Comparison of ENCODE assay signal across 8 cellular contexts in the genomic region with DNA sequence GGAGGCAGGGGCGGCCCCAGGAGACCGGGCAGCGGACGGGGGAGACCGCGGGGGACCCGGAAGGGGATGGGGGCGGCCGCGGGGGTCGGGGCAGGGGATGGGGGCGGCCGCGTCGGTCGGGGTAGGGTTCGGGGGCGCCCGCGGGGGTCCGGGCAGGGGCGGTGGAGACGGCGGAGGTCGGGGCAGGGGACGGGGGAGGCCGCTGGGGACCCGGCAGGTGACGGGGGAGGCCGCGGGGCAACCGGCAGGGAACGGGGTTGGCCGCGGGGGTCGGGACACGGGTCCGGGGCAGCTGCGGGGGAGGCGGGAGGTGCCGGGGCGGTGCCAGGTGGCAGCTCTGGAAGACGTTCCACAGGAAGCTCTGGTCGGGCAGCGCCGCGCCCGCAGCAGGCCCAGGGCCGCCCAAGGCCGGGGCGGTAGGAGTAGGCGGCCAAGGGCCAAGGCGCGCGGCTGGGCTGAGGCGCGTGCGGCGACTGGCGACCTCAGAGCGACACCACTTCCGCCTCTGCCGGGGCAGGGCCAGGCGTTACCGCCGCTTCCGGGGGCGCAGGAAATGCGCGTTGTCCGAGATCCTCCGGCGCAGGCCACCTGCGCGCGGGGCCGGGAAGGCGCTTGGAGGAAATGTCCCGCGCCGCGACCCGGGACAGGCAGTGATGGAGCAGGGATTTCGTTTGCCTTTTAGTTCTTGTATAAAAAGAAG. TPM values are rescaled to one million over a fixed set of nuclear protein-coding genes. Genes with fewer than 3 reads are reported as not detected.
A peak's percentile ranks its signal among the peaks of the same experiment; 100 is the strongest.
DNase-seq lines count a peak whose midpoint lies in the region; ATAC-seq, FAIRE-seq and TF ChIP-seq lines count a peak whose summit lies in the region.
"Not testable (repeated sequence)": the region's sequence is repeated elsewhere in the genome, so short reads cannot be mapped to it uniquely, and the experiment has no call there.

No MANE protein-coding gene starts in this region.

- ATAC-seq in GM18870 (IDR thresholded peaks at IDR 0.05; ENCODE audit: unreplicated experiment) (peak; percentile 87), HG02870 (IDR thresholded peaks at IDR 0.05; ENCODE audit: unreplicated experiment) (peak; percentile 85), left lobe of liver (peak; percentile 91)

- not testable (repeated sequence) for H3K9me3 ChIP-seq in H1 (ENCODE audit: insufficient read depth in 2 of 2, low read depth in 1 of 2, low read length in 1 of 2)

- not testable (repeated sequence) for H4K91ac ChIP-seq in H1 (replicated peaks; ENCODE audit: insufficient read length, low read length)

- FAIRE-seq in H1 (lab: Jason Lieb, UNC): not testable (repeated sequence)

- CTCF ChIA-PET in AG04449 (lab: Yijun Ruan, JAX); H1 (lab: Charles Lee; ENCODE audit: partially characterized antibody): not testable (repeated sequence)

- not testable (repeated sequence) for H3K27ac ChIP-seq in H1 (ENCODE audit: low read depth, low read length)

- not testable (repeated sequence) for H3K79me2 ChIP-seq in H1 (ENCODE audit: control insufficient read depth in 1 of 2, insufficient read depth in 2 of 2, low read length in 2 of 2)

- TF ChIP-seq RAD21 in H1 (IDR thresholded peaks at IDR 0.05 in 1 of 2, conservative IDR thresholded peaks at IDR 0.05 in 1 of 2; ENCODE audit: low read depth in 2 of 2, low read length in 2 of 2): not testable (repeated sequence)

- not testable (repeated sequence) for H2BK12ac ChIP-seq in H1 (ENCODE audit: low read depth, low read length)

- H3K9ac ChIP-seq in H1 (replicated peaks in 1 of 4; ENCODE audit: extremely low read depth in 1 of 4, low read depth in 3 of 4, low read length in 3 of 4): not testable (repeated sequence)

- H4K20me1 ChIP-seq in H1 (replicated peaks in 1 of 2; ENCODE audit: control insufficient read depth in 1 of 2, insufficient read depth in 2 of 2, low read length in 2 of 2): not testable (repeated sequence)

- TF ChIP-seq POLR2A in H1 (IDR thresholded peaks at IDR 0.05; ENCODE audit: control extremely low read depth in 1 of 2, low read depth in 2 of 2, low read length in 2 of 2): not testable (repeated sequence)

- not testable (repeated sequence) for H3K23me2 ChIP-seq in H1 (ENCODE audit: low read depth, low read length)

- not testable (repeated sequence) for H2BK15ac ChIP-seq in H1 (ENCODE audit: low read length)

- not testable (repeated sequence) for H3K4me1 ChIP-seq in H1 (replicated peaks in 1 of 4; ENCODE audit: control insufficient read depth in 3 of 4, insufficient read depth in 4 of 4, low read length in 3 of 4)

- H3K4me3 ChIP-seq in AG04449 (ENCODE audit: low read depth, low read length) (peak overlapping the region; percentile 55), H1 (ENCODE audit: extremely low read depth in 1 of 4, insufficient read depth in 2 of 4, low read depth in 3 of 4, low read length in 4 of 4) (peak overlapping the region; percentile 10 to 52 (median 29); a peak in 6 of 8 replicates)

- WGBS in H1 (ENCODE audit: extremely low coverage in 1 of 2, insufficient coverage in 1 of 2, insufficient read length in 1 of 2, insufficient replicate concordance in 2 of 2, low coverage in 1 of 2, low lambda C conversion rate in 2 of 2, missing lambda C conversion rate in 1 of 2), 2 experiments: 20% methylated on average over 2 of the region's 84 CpGs; no CpG with 5 or more reads in 1 of the 2 experiments

- H3K23ac ChIP-seq in H1 (ENCODE audit: insufficient read length): not testable (repeated sequence)

- not testable (repeated sequence) for H3K4ac ChIP-seq in H1 (replicated peaks; ENCODE audit: insufficient read length, low read depth, low read length)

- H2BK20ac ChIP-seq in H1 (ENCODE audit: low read length): not testable (repeated sequence)

- H3K79me1 ChIP-seq in H1 (ENCODE audit: low read depth, low read length): not testable (repeated sequence)

- POLR2A ChIA-PET in AG04449 (lab: Yijun Ruan, JAX); H1 (lab: Charles Lee; ENCODE audit: partially characterized antibody): not testable (repeated sequence)

- H2BK5ac ChIP-seq in H1 (ENCODE audit: low read depth, low read length): not testable (repeated sequence)

- TF ChIP-seq CTCF in AG04449 (IDR thresholded peaks at IDR 0.05; ENCODE audit: insufficient read depth, low read length, missing control alignments); H1 (IDR thresholded peaks at IDR 0.05; ENCODE audit: control extremely low read depth in 1 of 3, insufficient read depth in 1 of 3, low read depth in 1 of 3, low read length in 3 of 3): not testable (repeated sequence)

- H4K5ac ChIP-seq in H1 (ENCODE audit: insufficient read length, low read depth, low read length): not testable (repeated sequence)

- DNase-seq in AG04449 (ENCODE audit: low read depth, low spot score): peak; percentile 5
- DNase-seq in NCI-H460 (ENCODE audit: extremely low read depth, low read depth): peak; percentile 79
- DNase-seq in activated T-cell treated with anti-CD3 and anti-CD28 coated beads for 24 hours (ENCODE audit: low read depth): peak; percentile 70
- peak; percentile 21 to 61 for DNase-seq in H1 (ENCODE audit: low read depth in 1 of 2, low spot score in 2 of 2)
- DNase-seq in left lobe of liver (ENCODE audit: low spot score): peak; percentile 86
- DNase-seq in stimulated activated CD4-positive, alpha-beta T cell treated with anti-CD3 and anti-CD28 coated beads, Interleukin-15, amount 100 ng/mL, for 1 hour (ENCODE audit: low read depth in 1 of 2, low spot score in 1 of 2): peak; percentile 49 to 59

- not testable (repeated sequence) for H3K4me2 ChIP-seq in H1 (ENCODE audit: insufficient read depth in 1 of 2, low read depth in 2 of 2, low read length in 2 of 2)

- H3K14ac ChIP-seq in H1 (ENCODE audit: insufficient read length): not testable (repeated sequence)

- not testable (repeated sequence) for H4K8ac ChIP-seq in H1 (ENCODE audit: extremely low read depth, insufficient read depth, low read length)

- H3K27me3 ChIP-seq in H1 (replicated peaks in 1 of 4; ENCODE audit: control insufficient read depth in 3 of 4, extremely low read depth in 1 of 4, insufficient read depth in 3 of 4, low read length in 3 of 4): not testable (repeated sequence)

- H3K36me3 ChIP-seq in H1 (ENCODE audit: control insufficient read depth in 2 of 4, insufficient read depth in 4 of 4, low read length in 3 of 4): not testable (repeated sequence)

- H3K18ac ChIP-seq in H1 (ENCODE audit: extremely low read depth, low read length): not testable (repeated sequence)

- TF ChIP-seq EP300 in H1 (IDR thresholded peaks at IDR 0.05; ENCODE audit: borderline replicate concordance in 1 of 2, low read depth in 2 of 2, low read length in 2 of 2): not testable (repeated sequence)

- not testable (repeated sequence) for H2BK120ac ChIP-seq in H1 (replicated peaks; ENCODE audit: low read depth, low read length)

- not testable (repeated sequence) for H2AK5ac ChIP-seq in H1 (ENCODE audit: low read depth, low read length)

- H3K56ac ChIP-seq in H1 (replicated peaks; ENCODE audit: insufficient read length, low read depth, low read length): not testable (repeated sequence)

- not testable (repeated sequence) for H2AFZ ChIP-seq in H1 (ENCODE audit: low read length)

TF ChIP-seq in H1, 55 proteins besides CTCF, POLR2A, EP300 and RAD21:
- TF ChIP-seq GABPA (IDR thresholded peaks at IDR 0.05; ENCODE audit: borderline replicate concordance, insufficient read depth, low read length): 0 out of 2 replicates have a peak, but pooled peaks have one; percentile 23
- TF ChIP-seq EGR1 (IDR thresholded peaks at IDR 0.05; ENCODE audit: borderline replicate concordance, low read depth, low read length): peak; percentile 59; the same call in 1 of the 2 replicates
- TF ChIP-seq, protein P1, sequence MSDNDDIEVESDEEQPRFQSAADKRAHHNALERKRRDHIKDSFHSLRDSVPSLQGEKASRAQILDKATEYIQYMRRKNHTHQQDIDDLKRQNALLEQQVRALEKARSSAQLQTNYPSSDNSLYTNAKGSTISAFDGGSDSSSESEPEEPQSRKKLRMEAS (IDR thresholded peaks at IDR 0.05): peak; percentile 35; the same call in 1 of the 2 replicates
- peak; percentile 82 for TF ChIP-seq CREB1 (IDR thresholded peaks at IDR 0.05)

RNA-seq across cellular contexts. Expression of a gene that starts 45.9 kb away (rescaled TPM):
- total RNA-seq in NCI-H460 (2014; rRNA removed; shearing (Covaris generic)): 7.8 and 11.8 TPM in 2 replicates
- polyA plus RNA-seq in NCI-H460 (2014; cell fraction: nucleus; rRNA removed): 23.6 and 30.3 TPM in 2 replicates
- total RNA-seq in H1 (2021; fragmentation: NEBNext Ultra II Directional; extraction: Animal tissue kit (Norgen Biotek cat#: 25700)): 33.9 and 38.6 TPM in 2 replicates
- polyA plus RNA-seq in H1 (2011; rRNA removed): 10.4 and 18.2 TPM in 2 replicates
- polyA plus RNA-seq in H1 (2011; cell fraction: cytosol; rRNA removed): 15.6 TPM
- polyA plus RNA-seq in H1 (2011; cell fraction: nucleus; rRNA removed): 105 TPM
- polyA plus RNA-seq in H1 (2012, experiment 1 of 2): 24.4 to 39.8 TPM (median 29.1 TPM) in 4 replicates
- polyA plus RNA-seq in H1 (2012, experiment 2 of 2): 11.0 TPM
- 20.0 TPM for polyA plus RNA-seq in H1 (2013, experiment 1 of 2)
- 17.6 TPM for polyA plus RNA-seq in H1 (2013, experiment 2 of 2)
- polyA minus RNA-seq in H1 (2011; rRNA and poly(A)+ RNA removed): 10.8 and 11.1 TPM in 2 replicates
- 12.0 TPM for polyA minus RNA-seq in H1 (2011; cell fraction: cytosol; rRNA and poly(A)+ RNA removed)
- polyA minus RNA-seq in H1 (2011; cell fraction: nucleus; rRNA and poly(A)+ RNA removed): 19.7 TPM
- total RNA-seq in left lobe of liver: 55.2 TPM

Comparison
In these comparisons a context has a peak if more than half of its experiments do, and no peak if none do; other contexts are left out.
1. DNase-seq: peak in every context shown above with its lines; median percentile 86 in left lobe of liver; 79 in NCI-H460; 70 in activated T-cell treated with anti-CD3 and anti-CD28 coated beads for 24 hours; 54 in stimulated activated CD4-positive, alpha-beta T cell treated with anti-CD3 and anti-CD28 coated beads, Interleukin-15, amount 100 ng/mL, for 1 hour; 41 in H1; 5 in AG04449.